Comparison of ENCODE assay signal across 23 cellular contexts in genomic region chr15:87638554-87639083, GRCh38.
"Had no signal": no experiment of that assay in that cellular context is flagged by ENCODE, and none has a peak within 500 bp of the region (broad histone marks: within the 10 kb centered on the region; RNA-seq: fewer than 3 reads in every experiment).

No MANE protein-coding gene starts in this region.

- H3K27ac Mint-ChIP-seq: effector memory CD8-positive, alpha-beta T cell; mesothelial cell of epicardium; naive thymus-derived CD4-positive, alpha-beta T cell; nephron; neural progenitor cell; progenitor cell of endocrine pancreas; stimulated activated naive B cell treated with anti-CD40 and anti-IgM and Interleukin-4, amounts not matched to agents 10 μg/mL and 1 μg/mL and 100 μg/mL, for 72 hours; stimulated activated naive CD8-positive, alpha-beta T cell treated with anti-CD3 and anti-CD28 coated beads, Interleukin-15, amount 100 ng/mL, for 72 hours; type B pancreatic cell had no signal

- H3K79me2 ChIP-seq: parathyroid adenoma had no signal

- FAIRE-seq: endometrium, frontal cortex had no signal

- DNase-seq: dermis blood vessel endothelial cell; effector memory CD8-positive, alpha-beta T cell; erythroblast; left cardiac atrium; mesenchymal stem cell; naive thymus-derived CD4-positive, alpha-beta T cell; right cardiac atrium; stimulated activated CD4-positive, alpha-beta T cell treated with anti-CD3 and anti-CD28 coated beads, Interleukin-15, amount 100 ng/mL, for 24 hours; stimulated activated CD4-positive, alpha-beta T cell treated with anti-CD3 and anti-CD28 coated beads, Interleukin-2, amount 100 ng/mL, for 48 hours; stimulated activated naive B cell treated with anti-CD40 and anti-IgM and Interleukin-4, amounts not matched to agents 10 μg/mL and 1 μg/mL and 100 μg/mL, for 72 hours; stimulated activated naive CD8-positive, alpha-beta T cell treated with anti-CD3 and anti-CD28 coated beads, Interleukin-15, amount 100 ng/mL, for 72 hours; tibial artery had no signal

- H3K4me2 ChIP-seq: neural progenitor cell had no signal

- H3K27me3 ChIP-seq: left lung, neural progenitor cell, tibial artery had no signal

- H3K4me3 ChIP-seq: coronary artery, left lung, neural progenitor cell, skin epidermis, tibial artery had no signal

- H3K4me3 Mint-ChIP-seq: effector memory CD8-positive, alpha-beta T cell; mesothelial cell of epicardium; naive thymus-derived CD4-positive, alpha-beta T cell; nephron; neural progenitor cell; stimulated activated naive B cell treated with anti-CD40 and anti-IgM and Interleukin-4, amounts not matched to agents 10 μg/mL and 1 μg/mL and 100 μg/mL, for 72 hours; stimulated activated naive CD8-positive, alpha-beta T cell treated with anti-CD3 and anti-CD28 coated beads, Interleukin-15, amount 100 ng/mL, for 72 hours; type B pancreatic cell had no signal

- H3K9ac ChIP-seq: neural progenitor cell, parathyroid adenoma had no signal

- H3K4me1 Mint-ChIP-seq: mesothelial cell of epicardium; neural progenitor cell; stimulated activated naive B cell treated with anti-CD40 and anti-IgM and Interleukin-4, amounts not matched to agents 10 μg/mL and 1 μg/mL and 100 μg/mL, for 72 hours had no signal

- H3K27ac ChIP-seq: coronary artery, left lung, neural progenitor cell, parathyroid adenoma, skin epidermis, tibial artery had no signal

- H3K4me1 ChIP-seq: left lung, neural progenitor cell, parathyroid adenoma, tibial artery had no signal

- H3K9me3 Mint-ChIP-seq: effector memory CD8-positive, alpha-beta T cell; mesothelial cell of epicardium; nephron; neural progenitor cell; stimulated activated naive B cell treated with anti-CD40 and anti-IgM and Interleukin-4, amounts not matched to agents 10 μg/mL and 1 μg/mL and 100 μg/mL, for 72 hours; stimulated activated naive CD8-positive, alpha-beta T cell treated with anti-CD3 and anti-CD28 coated beads, Interleukin-15, amount 100 ng/mL, for 72 hours; type B pancreatic cell had no signal

- H2AFZ ChIP-seq: neural progenitor cell, parathyroid adenoma had no signal

- H3K36me3 Mint-ChIP-seq: mesothelial cell of epicardium; naive thymus-derived CD4-positive, alpha-beta T cell; neural progenitor cell; stimulated activated naive B cell treated with anti-CD40 and anti-IgM and Interleukin-4, amounts not matched to agents 10 μg/mL and 1 μg/mL and 100 μg/mL, for 72 hours; type B pancreatic cell had no signal

- H3K9me3 ChIP-seq: left lung, tibial artery had no signal

- H3K27me3 Mint-ChIP-seq: naive thymus-derived CD4-positive, alpha-beta T cell; stimulated activated naive B cell treated with anti-CD40 and anti-IgM and Interleukin-4, amounts not matched to agents 10 μg/mL and 1 μg/mL and 100 μg/mL, for 72 hours; stimulated activated naive CD8-positive, alpha-beta T cell treated with anti-CD3 and anti-CD28 coated beads, Interleukin-15, amount 100 ng/mL, for 72 hours had no signal

- H3K36me3 ChIP-seq: left lung, neural progenitor cell, tibial artery had no signal
